Comparison of ENCODE assay signal across 8 cellular contexts in the genomic region with DNA sequence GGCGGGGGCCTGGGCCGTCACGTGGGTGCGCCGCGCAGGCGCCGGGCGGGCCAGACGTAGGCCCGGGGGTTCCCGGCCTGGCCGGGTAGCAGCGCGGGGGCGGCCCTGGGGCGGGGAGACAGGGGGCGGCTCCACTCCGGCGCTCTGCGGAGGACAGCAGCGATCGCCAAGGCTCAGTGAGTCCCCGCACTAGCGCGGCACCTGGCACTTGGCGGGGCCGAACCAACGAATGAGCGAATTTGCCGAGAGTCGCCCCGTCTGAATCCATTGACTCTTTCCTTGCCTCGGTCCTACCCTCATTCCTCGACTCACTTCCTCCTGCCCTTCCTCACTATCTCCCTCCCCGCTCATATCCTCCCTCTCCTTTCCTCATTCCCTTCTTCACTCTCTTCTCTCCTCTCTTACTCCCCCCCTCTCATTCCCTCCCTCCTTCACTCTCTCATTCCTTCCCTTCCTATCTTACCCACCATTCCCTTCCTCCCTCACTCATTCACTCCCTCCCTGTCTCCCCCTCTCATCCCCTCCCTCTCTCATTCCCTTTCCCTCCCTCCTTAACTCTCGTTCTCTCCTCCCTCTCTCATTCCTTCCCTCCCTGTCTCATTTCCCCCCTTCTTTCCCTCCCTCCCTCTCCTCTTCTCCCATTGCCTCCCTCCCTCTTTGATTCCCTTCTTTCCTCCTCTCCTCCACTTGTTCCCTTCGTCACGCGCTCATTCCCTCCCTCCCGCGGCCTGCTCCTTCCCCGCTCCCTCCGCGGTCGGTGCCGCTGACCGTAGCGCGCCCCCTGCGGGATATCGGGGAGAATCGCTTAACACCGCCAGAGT. TPM values are rescaled to one million over a fixed set of nuclear protein-coding genes. Genes with fewer than 3 reads are reported as not detected.
DNase-seq lines count a peak whose midpoint lies in the region; ATAC-seq and TF ChIP-seq lines count a peak whose summit lies in the region.

No MANE protein-coding gene starts in this region.

- no peaks in the 10 kb centered on the region for H3K9me2 ChIP-seq in OCI-LY7 (ENCODE audit: insufficient read depth, low read length)

- H3K4me3 ChIP-seq in OCI-LY7 (ENCODE audit: low read depth, low read length, poor library complexity, severe bottlenecking) (peak overlapping the region; percentile 70), epithelial cell of proximal tubule (ENCODE audit: low read depth, low read length) (peak overlapping the region; percentile 88)

- peak; percentile 96 for TF ChIP-seq CTCF in OCI-LY7 (conservative IDR thresholded peaks at IDR 0.05; ENCODE audit: low read length)
- peak; percentile 91 for TF ChIP-seq CTCF in epithelial cell of proximal tubule (conservative IDR thresholded peaks at IDR 0.05; ENCODE audit: low read depth, low read length)

- no TSS peak for BruUV-seq in OCI-LY7 (replicated peaks; lab: Mats Ljungman, UMichigan)

- peaks cover 13% of the 10 kb centered on the region for H3K4me1 ChIP-seq in OCI-LY7 (ENCODE audit: insufficient read depth, low read length, poor library complexity, severe bottlenecking)

- DNase-seq in DMS 273 (lab: John Stamatoyannopoulos, UW; ENCODE audit: unreplicated experiment), result peak; percentile 94
- peak; percentile 94 for DNase-seq in HuH-7 (ENCODE audit: low spot score)
- DNase-seq in OCI-LY7 (ENCODE audit: low spot score), result peak; percentile 92
- DNase-seq in activated T-cell treated with anti-CD3 and anti-CD28 coated beads, Interleukin-2, amount 50 U/mL, for 1 hour, result peak; percentile 93
- no peak for DNase-seq in epithelial cell of proximal tubule (ENCODE audit: low read depth)
- DNase-seq in mucosa of gallbladder (ENCODE audit: low spot score), result peak; percentile 85
- DNase-seq in stimulated activated CD8-positive, alpha-beta memory T cell treated with anti-CD3 and anti-CD28 coated beads, Interleukin-4, amount 100 ng/mL, for 24 hours (ENCODE audit: low read depth), result peak; percentile 90

- H3K36me3 ChIP-seq in OCI-LY7 (ENCODE audit: insufficient read depth, low read length), result no peaks in the 10 kb centered on the region

- H3K27ac ChIP-seq in OCI-LY7 (ENCODE audit: low read depth, low read length, poor library complexity, severe bottlenecking), result peak overlapping the region; percentile 58

- H4K20me1 ChIP-seq in OCI-LY7 (ENCODE audit: insufficient read depth, low read length), result peaks cover 4% of the 10 kb centered on the region; the same call in 1 of the 2 replicates

- H2AFZ ChIP-seq in OCI-LY7 (ENCODE audit: low read length), result peak overlapping the region; percentile 84

- ATAC-seq in GM21423 (IDR thresholded peaks at IDR 0.05; ENCODE audit: unreplicated experiment), result peak; percentile 82

- intact Hi-C loops in OCI-LY7 (cut with micrococcal nuclease; ENCODE audit: unreplicated experiment), result loop anchor here (1.0 kb wide), 2 partner anchors 33 to 78 kb away; no protein-coding TSS in a partner anchor

- CTCF ChIA-PET in OCI-LY7 (lab: Charles Lee; ENCODE audit: unreplicated experiment), result no interaction called here

- POLR2A ChIA-PET in OCI-LY7 (lab: Charles Lee), result interaction anchor here (0.6 to 2.3 kb wide), 2 partner anchors 32 to 1804 kb away, joined by 5 to 8 read pairs; no protein-coding TSS in a partner anchor

- peak overlapping the region; percentile 85 for H3K4me2 ChIP-seq in OCI-LY7 (ENCODE audit: low read length)

- no peaks in the 10 kb centered on the region for H3K79me2 ChIP-seq in OCI-LY7 (ENCODE audit: insufficient read depth, low read depth, low read length)

- no peaks in the 10 kb centered on the region for H3K9me3 ChIP-seq in OCI-LY7 (ENCODE audit: low read length)

RNA-seq across cellular contexts. Expression of a gene that starts 0.5 kb away (rescaled TPM):
- 11.4 and 14.8 TPM in 2 replicates for total RNA-seq in OCI-LY7 (2014; rRNA removed; shearing (Covaris generic))
- total RNA-seq in OCI-LY7 (2022) (32.9 and 38.1 TPM in 2 replicates), epithelial cell of proximal tubule (18.0 and 21.9 TPM in 2 replicates), mucosa of gallbladder (26.6 TPM)

RNA-seq across cellular contexts. Expression of a gene that starts 11.3 kb away (rescaled TPM):
- 26.7 and 28.7 TPM in 2 replicates for total RNA-seq in OCI-LY7 (2014; rRNA removed; shearing (Covaris generic))
- total RNA-seq in OCI-LY7 (2022) (62.5 and 79.2 TPM in 2 replicates), epithelial cell of proximal tubule (51.9 and 57.7 TPM in 2 replicates), mucosa of gallbladder (107 TPM)

RNA-seq across cellular contexts. Expression of a gene that starts 58.4 kb away (rescaled TPM):
- total RNA-seq in OCI-LY7 (2014; rRNA removed; shearing (Covaris generic)), result 1.0 and 1.2 TPM in 2 replicates
- total RNA-seq in OCI-LY7 (2022) (2.2 and 3.2 TPM in 2 replicates), epithelial cell of proximal tubule (12.6 and 15.0 TPM in 2 replicates), mucosa of gallbladder (17.6 TPM)
